In the genomic region with DNA sequence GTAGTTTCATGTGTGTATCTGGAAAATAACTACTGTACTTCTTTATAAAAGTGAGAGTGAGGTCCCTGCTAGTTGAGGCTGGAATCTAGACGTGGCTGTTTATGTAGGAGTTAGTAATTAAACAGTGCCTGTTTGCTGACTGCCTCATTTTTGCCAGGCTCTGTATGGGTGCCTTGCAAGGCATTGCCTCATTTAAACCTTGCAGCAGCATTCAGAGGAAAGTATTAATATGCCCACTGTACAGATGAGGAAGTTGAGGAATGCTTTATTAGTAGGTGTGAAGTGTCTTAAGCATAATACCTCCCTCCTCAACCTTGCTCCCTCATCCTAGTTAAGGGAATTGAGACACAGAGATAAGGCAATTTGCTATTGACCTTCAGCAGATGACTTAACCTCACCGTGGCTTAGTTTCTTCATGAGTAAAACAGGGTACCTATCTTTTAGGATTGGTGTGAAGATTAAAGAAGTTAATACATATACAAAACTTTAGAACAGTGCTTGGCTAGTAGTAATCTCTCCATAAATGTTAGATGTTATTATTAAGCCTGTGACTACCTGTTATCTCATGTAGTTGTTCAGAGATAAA, we compare ENCODE assay signal across 29 cellular contexts.
"Had no signal": no experiment of that assay in that cellular context is flagged by ENCODE, and none has a peak within 500 bp of the region (broad histone marks: within the 10 kb centered on the region; RNA-seq: fewer than 3 reads in every experiment).

No MANE protein-coding gene starts in this region.

- DNase-seq: activated CD4-positive, alpha-beta T cell treated with anti-CD3 and anti-CD28 coated beads for 4 hours; activated CD4-positive, alpha-beta T cell treated with anti-CD3 and anti-CD28 coated beads, Interleukin-2, amount 50 U/mL, for 48 hours; activated CD4-positive, CD25-positive, alpha-beta regulatory T cell; activated CD8-positive, alpha-beta memory T cell treated with anti-CD3 and anti-CD28 coated beads, Interleukin-2, amount 50 U/mL, for 48 hours; activated naive CD4-positive, alpha-beta T cell; activated T-cell treated with anti-CD3 and anti-CD28 coated beads, Interleukin-2, amount 50 U/mL, for 4 hours; adrenal gland; brain microvascular endothelial cell; caudate nucleus; effector CD4-positive, alpha-beta T cell; erythroblast; foreskin fibroblast; heart right ventricle; immature natural killer cell; lower lobe of right lung; naive B cell; occipital lobe; posterior cingulate gyrus; sigmoid colon; stimulated activated CD4-positive, alpha-beta T cell treated with anti-CD3 and anti-CD28 coated beads, Interleukin-2, amount 100 ng/mL, for 48 hours; stimulated activated CD8-positive, alpha-beta memory T cell treated with anti-CD3 and anti-CD28 coated beads, Interleukin-4, amount 100 ng/mL, for 48 hours; stimulated activated naive B cell treated with anti-CD40 and anti-IgM and Interleukin-4, amounts not matched to agents 10 μg/mL and 1 μg/mL and 100 μg/mL, for 72 hours; upper lobe of right lung had no signal

- H3K27ac Mint-ChIP-seq: activated naive CD8-positive, alpha-beta T cell; activated T-helper 2 cell treated with anti-CD3 and anti-CD28 coated beads, Interferon-gamma antibody, Interleukin-2, Interleukin-4, amounts not matched to agents 10 μg/mL and 5 μg/mL and 100 μg/mL, durations not matched to agents 14 hours and 24 hours and 36 hours; dendritic cell treated with granulocyte-macrophage colony-stimulating factor and Interleukin-4, amounts not matched to agents 40 ng/mL and 50 ng/mL, for 4 days; stimulated activated naive B cell treated with anti-CD40 and anti-IgM and Interleukin-4, amounts not matched to agents 10 μg/mL and 1 μg/mL and 100 μg/mL, for 72 hours had no signal

- H3K4me3 ChIP-seq: adrenal gland, ascending aorta, heart right ventricle, lower lobe of right lung, sigmoid colon, thoracic aorta, upper lobe of right lung had no signal

- H3K27me3 Mint-ChIP-seq: activated naive CD8-positive, alpha-beta T cell; dendritic cell treated with granulocyte-macrophage colony-stimulating factor and Interleukin-4, amounts not matched to agents 40 ng/mL and 50 ng/mL, for 4 days; naive B cell; stimulated activated naive B cell treated with anti-CD40 and anti-IgM and Interleukin-4, amounts not matched to agents 10 μg/mL and 1 μg/mL and 100 μg/mL, for 72 hours had no signal

- ATAC-seq: activated T-cell treated with anti-CD3 and anti-CD28 coated beads, Interleukin-2, amount 50 U/mL, for 4 hours; heart right ventricle; left lobe of liver; lower lobe of right lung; stimulated activated naive B cell treated with anti-CD40 and anti-IgM and Interleukin-4, amounts not matched to agents 10 μg/mL and 1 μg/mL and 100 μg/mL, for 72 hours; upper lobe of right lung had no signal

- H3K36me3 ChIP-seq: thoracic aorta had no signal

- H3K9me3 ChIP-seq: adrenal gland, ascending aorta, heart right ventricle, lower lobe of right lung, sigmoid colon, thoracic aorta, upper lobe of right lung had no signal

- H3K4me3 Mint-ChIP-seq: activated naive CD8-positive, alpha-beta T cell; activated T-cell treated with anti-CD3 and anti-CD28 coated beads, Interleukin-2, amount 50 U/mL, for 4 hours; dendritic cell treated with granulocyte-macrophage colony-stimulating factor and Interleukin-4, amounts not matched to agents 40 ng/mL and 50 ng/mL, for 4 days; immature natural killer cell; naive B cell; stimulated activated naive B cell treated with anti-CD40 and anti-IgM and Interleukin-4, amounts not matched to agents 10 μg/mL and 1 μg/mL and 100 μg/mL, for 72 hours had no signal

- H3K27ac ChIP-seq: adrenal gland, ascending aorta, brain microvascular endothelial cell, heart right ventricle, lower lobe of right lung, sigmoid colon, thoracic aorta, upper lobe of right lung had no signal

- H3K27me3 ChIP-seq: adrenal gland, ascending aorta, brain microvascular endothelial cell, heart right ventricle, sigmoid colon, upper lobe of right lung had no signal

- H3K9me3 Mint-ChIP-seq: activated T-cell treated with anti-CD3 and anti-CD28 coated beads, Interleukin-2, amount 50 U/mL, for 4 hours; activated T-helper 2 cell treated with anti-CD3 and anti-CD28 coated beads, Interferon-gamma antibody, Interleukin-2, Interleukin-4, amounts not matched to agents 10 μg/mL and 5 μg/mL and 100 μg/mL, durations not matched to agents 14 hours and 24 hours and 36 hours; dendritic cell treated with granulocyte-macrophage colony-stimulating factor and Interleukin-4, amounts not matched to agents 40 ng/mL and 50 ng/mL, for 4 days; immature natural killer cell; stimulated activated naive B cell treated with anti-CD40 and anti-IgM and Interleukin-4, amounts not matched to agents 10 μg/mL and 1 μg/mL and 100 μg/mL, for 72 hours had no signal
